ENCODE assay signal across 9 cellular contexts in the genomic region with DNA sequence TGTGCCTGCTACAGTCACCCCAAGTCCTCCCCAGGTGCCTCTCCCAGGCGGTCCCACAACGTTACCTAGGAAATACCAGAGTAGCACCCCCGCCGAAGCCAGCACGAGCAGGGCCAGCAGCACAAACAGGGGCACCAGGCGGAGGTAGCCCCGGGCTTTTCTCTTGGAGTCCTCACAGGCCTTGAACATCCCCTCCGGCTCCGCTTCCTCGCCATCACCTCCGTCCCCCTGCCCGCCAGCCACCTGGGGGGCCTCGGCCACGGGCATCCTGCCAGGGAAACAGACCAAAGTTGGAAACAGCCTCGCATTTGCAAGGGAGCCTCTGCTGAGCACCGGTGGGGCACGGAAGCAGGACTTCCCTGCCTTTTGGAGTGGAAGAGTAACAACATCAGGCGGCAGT. TPM values are rescaled to one million over a fixed set of nuclear protein-coding genes. Genes with fewer than 3 reads are reported as not detected.
"Had no signal": no experiment of that assay in that cellular context is flagged by ENCODE, and none has a peak within 500 bp of the region (broad histone marks: within the 10 kb centered on the region; RNA-seq: fewer than 3 reads in every experiment).

No MANE protein-coding gene starts in this region.

- H2AFZ ChIP-seq: GM23338 had no signal

- H3K9me3 ChIP-seq: HAP-1 had no signal

- H3K4me3 Mint-ChIP-seq: GM23338, HFFc6, IgD-negative memory B cell had no signal

- H3K4me1 ChIP-seq: HAP-1 had no signal

- H3K27me3 Mint-ChIP-seq: IgD-negative memory B cell had no signal

- H3K9me3 Mint-ChIP-seq: GM23338, HFFc6 had no signal

- H3K4me3 ChIP-seq: GM23338, HAP-1 had no signal

- ATAC-seq: GM23338, HCT116, HepG2 had no signal

- DNase-seq: H7, HFFc6 had no signal

- H3K27ac Mint-ChIP-seq: GM23338, HFFc6, IgD-negative memory B cell had no signal

- H3K27ac ChIP-seq: HL-60 had no signal

- H3K36me3 ChIP-seq: HAP-1 had no signal

- H3K4me2 ChIP-seq: GM23338 had no signal

- H3K36me3 Mint-ChIP-seq: IgD-negative memory B cell had no signal

RNA-seq across cellular contexts. Expression of gene TMPRSS6, which starts 6.4 kb away (rescaled TPM):
- total RNA-seq: GM23338, H4, H7, HFFc6 had no signal
- polyA plus RNA-seq: IgD-negative memory B cell had no signal

RNA-seq across cellular contexts. Expression of gene IL2RB, which starts 46.6 kb away (rescaled TPM):
- total RNA-seq: HepG2, HFFc6 had no signal
- polyA plus RNA-seq: HepG2 had no signal
